ENCODE assay signal across 12 cellular contexts in genomic region chr3:177410734-177411133, GRCh38.
A peak's percentile ranks its signal among the peaks of the same experiment; 100 is the strongest.
DNase-seq lines count a peak whose midpoint lies in the region; ATAC-seq and TF ChIP-seq lines count a peak whose summit lies in the region.
"Had no signal": no experiment of that assay in that cellular context is flagged by ENCODE, and none has a peak within 500 bp of the region (broad histone marks: within the 10 kb centered on the region; RNA-seq: fewer than 3 reads in every experiment).

No MANE protein-coding gene starts in this region.

- peak overlapping the region in 1 of 3 donors; percentile 60 for H3K4me3 Mint-ChIP-seq in T-cell

- CTCF ChIA-PET in T-cell (lab: Charles Lee): no interaction called here

- 4% methylated on average over 4 of the region's 4 CpGs for WGBS in thymus

- H3K27ac ChIP-seq in thymus (ENCODE audit: low read depth): peak overlapping the region; percentile 38
- H3K27ac ChIP-seq: cardiac muscle cell had no signal

- ATAC-seq in T-cell (replicated peaks in 1 of 4): peak in 3 of 4 experiments; percentile 52 to 68 (median 62)

- no peaks in the 10 kb centered on the region for H3K9me3 ChIP-seq in thymus (ENCODE audit: control insufficient read depth)

- peaks cover 10 to 12% (median 11%) of the 10 kb centered on the region in 3 donors for H3K4me1 Mint-ChIP-seq in T-cell

- peaks cover 9% of the 10 kb centered on the region for H3K4me1 ChIP-seq in thymus (ENCODE audit: control insufficient read depth, insufficient read depth, low read length)

- H3K4me3 ChIP-seq in thymus (ENCODE audit: low read length): no peak overlapping the region
- H3K4me3 ChIP-seq: cardiac muscle cell had no signal

- H3K9me3 Mint-ChIP-seq in T-cell: no peaks in the 10 kb centered on the region

- TF ChIP-seq CTCF in GM13976 (IDR thresholded peaks at IDR 0.05; ENCODE audit: borderline replicate concordance, control extremely low read depth, extremely low read depth, insufficient read depth, missing control alignments): no peak

- no peaks in the 10 kb centered on the region for H3K36me3 ChIP-seq in thymus (ENCODE audit: control insufficient read depth, insufficient read depth)
- H3K36me3 ChIP-seq: cardiac muscle cell had no signal

- POLR2A ChIA-PET in T-cell (lab: Charles Lee): interaction anchor here in 1 of 2 donors (0.6 kb wide), 1 partner anchor 21 kb away, joined by 3 read pairs; no protein-coding TSS in a partner anchor

- no peaks in the 10 kb centered on the region for H3K27me3 ChIP-seq in thymus (ENCODE audit: control insufficient read depth, insufficient read depth)
- H3K27me3 ChIP-seq: cardiac muscle cell had no signal

- H3K36me3 Mint-ChIP-seq in T-cell: no peaks in the 10 kb centered on the region

- in situ Hi-C loops in GM13976 (cut with MboI; ENCODE audit: low sequenced_read_pairs, unreplicated experiment): no loop called here

- peak; percentile 2 for DNase-seq in activated effector memory CD4-positive, alpha-beta T cell treated with Interleukin-2 at 50 U/mL for 16 hours
- DNase-seq in activated effector memory CD4-positive, alpha-beta T cell treated with anti-CD3 and anti-CD28 coated beads, Interleukin-2, amount 50 U/mL, for 16 hours: no peak
- DNase-seq in NCI-H1694 treated with DMSO at 0.1 percent for 48 hours (lab: John Stamatoyannopoulos, UW) (peak; percentile 52), T-cell (peak in 11 of 34 experiments; percentile 1 to 36 (median 7)), GM13976 (ENCODE audit: low spot score) (no peak), HK-2 (ENCODE audit: unreplicated experiment) (no peak), cortex of kidney (lab: John Stamatoyannopoulos, UW) (no peak)
- DNase-seq: foreskin fibroblast, mammary epithelial cell, SW 1271 had no signal

- no peaks in the 10 kb centered on the region for H3K27me3 Mint-ChIP-seq in T-cell

- H3K27ac Mint-ChIP-seq in T-cell: peak overlapping the region; percentile 3 to 62

Comparison
In these comparisons a context has a peak if more than half of its experiments do, and no peak if none do; other contexts are left out.
1. DNase-seq: peak in activated effector memory CD4-positive, alpha-beta T cell treated with Interleukin-2 at 50 U/mL for 16 hours (single experiment) and NCI-H1694 treated with DMSO at 0.1 percent for 48 hours (single experiment); none in activated effector memory CD4-positive, alpha-beta T cell treated with anti-CD3 and anti-CD28 coated beads, Interleukin-2, amount 50 U/mL, for 16 hours (single experiment), GM13976 (single experiment), HK-2 (single experiment) and cortex of kidney (single experiment).